16 cellular contexts compared by ENCODE assay signal in the genomic region with DNA sequence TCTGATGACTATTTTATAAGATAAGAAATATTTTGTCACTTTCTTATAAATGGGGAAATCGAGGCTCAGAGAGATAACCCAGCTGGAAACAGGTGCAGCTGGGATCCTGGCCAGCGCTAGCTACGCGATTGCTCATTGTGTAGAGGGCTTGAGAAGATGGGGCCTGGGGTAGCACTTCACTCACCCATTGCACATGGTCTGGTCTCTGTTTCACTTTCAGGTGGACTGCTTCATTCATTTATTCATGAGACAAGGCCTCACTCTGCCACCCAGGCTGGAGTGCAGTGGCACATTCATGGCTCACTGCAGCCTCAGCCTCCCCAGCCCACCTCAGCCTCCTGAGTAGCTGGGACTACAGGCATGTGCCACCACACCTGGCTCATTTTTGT. TPM values are rescaled to one million over a fixed set of nuclear protein-coding genes. Genes with fewer than 3 reads are reported as not detected.
DNase-seq lines count a peak whose midpoint lies in the region; ATAC-seq and TF ChIP-seq lines count a peak whose summit lies in the region.
"Had no signal": no experiment of that assay in that cellular context is flagged by ENCODE, and none has a peak within 500 bp of the region (broad histone marks: within the 10 kb centered on the region; RNA-seq: fewer than 3 reads in every experiment).

No MANE protein-coding gene starts in this region.

- peaks cover 16 to 49% (median 35%) of the 10 kb centered on the region in 4 donors for H3K4me1 ChIP-seq in stomach

- H3K36me3 Mint-ChIP-seq in dendritic cell treated with granulocyte-macrophage colony-stimulating factor and Interleukin-4, amounts not matched to agents 40 ng/mL and 50 ng/mL, for 4 days (ENCODE audit: low read depth): peaks cover 38% of the 10 kb centered on the region
- H3K36me3 Mint-ChIP-seq: WTC11 had no signal

- TF ChIP-seq POLR2A in stomach (IDR thresholded peaks at IDR 0.05): no peak

- intact Hi-C loops in dendritic cell treated with granulocyte-macrophage colony-stimulating factor and Interleukin-4, amounts not matched to agents 40 ng/mL and 50 ng/mL, for 4 days (cut with micrococcal nuclease): no loop called here
- intact Hi-C loops in stomach (cut with DNase I; ENCODE audit: low total_unique reads): no loop called here

- no peak overlapping the region for H3K4me3 Mint-ChIP-seq in dendritic cell treated with granulocyte-macrophage colony-stimulating factor and Interleukin-4, amounts not matched to agents 40 ng/mL and 50 ng/mL, for 4 days
- H3K4me3 Mint-ChIP-seq: activated naive CD8-positive, alpha-beta T cell treated with anti-CD3 and anti-CD28 coated beads for 36 hours; CD8-positive, alpha-beta memory T cell; IgD-negative memory B cell; naive B cell; WTC11 had no signal

- H3K27me3 ChIP-seq in stomach: no peaks in the 10 kb centered on the region
- H3K27me3 ChIP-seq: heart right ventricle had no signal

- no peaks in the 10 kb centered on the region for H3K9me3 Mint-ChIP-seq in dendritic cell treated with granulocyte-macrophage colony-stimulating factor and Interleukin-4, amounts not matched to agents 40 ng/mL and 50 ng/mL, for 4 days
- H3K9me3 Mint-ChIP-seq: activated naive CD8-positive, alpha-beta T cell treated with anti-CD3 and anti-CD28 coated beads for 36 hours; CD8-positive, alpha-beta memory T cell; IgD-negative memory B cell; naive B cell; WTC11 had no signal

- TF ChIP-seq CTCF in stomach (IDR thresholded peaks at IDR 0.05): no peak

- no peaks in the 10 kb centered on the region for H3K9me3 ChIP-seq in stomach
- H3K9me3 ChIP-seq: heart right ventricle had no signal

- H3K27ac ChIP-seq in stomach: peak overlapping the region in 4 of 5 donors; percentile 18 to 53 (median 44)

- WGBS in stomach, 5 donors: 73 to 84% (median 79%) methylated on average over 4 of the region's 4 CpGs

- H3K4me1 Mint-ChIP-seq in dendritic cell treated with granulocyte-macrophage colony-stimulating factor and Interleukin-4, amounts not matched to agents 40 ng/mL and 50 ng/mL, for 4 days (ENCODE audit: low read depth): peaks cover 35% of the 10 kb centered on the region

- DNase-seq in DMS53 treated with DMSO at 0.1 percent for 48 hours (lab: John Stamatoyannopoulos, UW; ENCODE audit: unreplicated experiment): peak; percentile 74
- DNase-seq in NCI-H2029 (lab: John Stamatoyannopoulos, UW): peak; percentile 76
- DNase-seq in stomach: no peak
- DNase-seq: activated naive CD8-positive, alpha-beta T cell treated with anti-CD3 and anti-CD28 coated beads for 36 hours; CD8-positive, alpha-beta memory T cell; kidney glomerular epithelial cell; naive B cell; NCI-H1417 treated with DMSO at 0.1 percent for 48 hours; retina had no signal

- H3K27ac Mint-ChIP-seq in dendritic cell treated with granulocyte-macrophage colony-stimulating factor and Interleukin-4, amounts not matched to agents 40 ng/mL and 50 ng/mL, for 4 days: peak overlapping the region; percentile 46
- H3K27ac Mint-ChIP-seq: activated naive CD8-positive, alpha-beta T cell treated with anti-CD3 and anti-CD28 coated beads for 36 hours; CD8-positive, alpha-beta memory T cell; IgD-negative memory B cell; WTC11 had no signal

- H3K36me3 ChIP-seq in stomach: peaks cover 0 to 25% (median 20%) of the 10 kb centered on the region in 4 donors

- ATAC-seq in GM21825 (IDR thresholded peaks at IDR 0.05; ENCODE audit: unreplicated experiment) (no peak), GM21381 (IDR thresholded peaks at IDR 0.05; ENCODE audit: unreplicated experiment) (no peak), HG03354 (IDR thresholded peaks at IDR 0.05; ENCODE audit: poor library complexity, severe bottlenecking, unreplicated experiment) (no peak)
- ATAC-seq: WTC11 had no signal

- no peak overlapping the region for H3K4me3 ChIP-seq in stomach
- H3K4me3 ChIP-seq: heart right ventricle had no signal

- no peak for TF ChIP-seq EP300 in stomach (IDR thresholded peaks at IDR 0.05)

- H3K27me3 Mint-ChIP-seq in dendritic cell treated with granulocyte-macrophage colony-stimulating factor and Interleukin-4, amounts not matched to agents 40 ng/mL and 50 ng/mL, for 4 days: no peaks in the 10 kb centered on the region
- H3K27me3 Mint-ChIP-seq: activated naive CD8-positive, alpha-beta T cell treated with anti-CD3 and anti-CD28 coated beads for 36 hours; CD8-positive, alpha-beta memory T cell; IgD-negative memory B cell; naive B cell had no signal

RNA-seq across cellular contexts. Expression of a gene that starts 23.8 kb away (rescaled TPM):
- 10 to 100 TPM; 37.1 to 82.9 (median 42.6) TPM for total RNA-seq in stomach
- polyA plus RNA-seq in stomach: 10 to 100 TPM; 13.3 to 17.1 (median 15.6) TPM

RNA-seq across cellular contexts. Expression of a gene that starts 59.6 kb away (rescaled TPM):
- 1 to 10 TPM in 2 of 5 donors, not detected in 3; 3.5 to 6.2 TPM for total RNA-seq in stomach
- 10 to 100 TPM; 16.1 to 24.8 (median 18.8) TPM for polyA plus RNA-seq in stomach
- total RNA-seq: activated naive CD8-positive, alpha-beta T cell treated with anti-CD3 and anti-CD28 coated beads for 36 hours; CD8-positive, alpha-beta memory T cell had no signal
- polyA plus RNA-seq: CD8-positive, alpha-beta memory T cell had no signal
